8 cellular contexts compared by ENCODE assay signal in the genomic region with DNA sequence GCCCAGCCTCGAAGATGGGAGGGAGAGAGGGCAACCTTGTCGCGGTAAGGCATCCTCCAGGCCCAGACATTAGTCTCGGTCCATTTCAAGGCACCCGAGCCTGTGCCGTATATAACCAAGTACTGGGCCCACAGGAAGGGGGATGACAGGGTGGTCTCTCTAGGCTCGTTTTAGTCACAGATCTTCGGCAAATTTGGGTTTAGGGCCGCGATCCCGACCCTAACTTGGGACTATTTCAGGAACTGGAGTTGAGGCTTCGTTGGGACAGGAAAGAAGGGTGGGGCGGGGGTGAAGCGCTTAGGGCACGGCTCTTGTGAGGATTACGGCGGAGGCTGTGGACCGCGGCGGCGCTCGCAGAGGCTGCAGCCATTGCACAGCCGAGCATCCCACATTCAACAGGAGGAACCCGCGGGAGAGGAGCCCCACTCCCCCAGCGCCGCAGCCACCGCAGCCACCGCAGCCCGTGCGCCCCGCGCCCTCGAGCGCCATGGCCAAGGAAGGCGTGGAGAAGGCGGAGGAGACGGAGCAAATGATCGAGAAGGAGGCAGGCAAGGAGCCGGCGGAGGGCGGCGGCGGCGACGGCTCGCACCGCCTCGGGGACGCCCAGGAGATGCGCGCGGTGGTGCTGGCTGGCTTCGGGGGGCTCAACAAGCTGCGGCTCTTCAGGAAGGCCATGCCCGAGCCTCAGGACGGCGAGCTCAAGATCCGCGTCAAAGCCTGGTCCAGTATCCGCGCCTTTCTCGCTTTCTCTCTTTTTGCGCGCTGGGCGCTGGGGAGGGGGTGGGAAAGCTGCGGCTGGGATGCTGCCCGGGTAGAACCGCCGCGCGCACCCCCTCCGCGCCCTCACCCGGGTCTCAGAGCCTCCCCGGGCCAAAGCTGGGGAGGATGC. TPM values are rescaled to one million over a fixed set of nuclear protein-coding genes. Genes with fewer than 3 reads are reported as not detected.
DNase-seq lines count a peak whose midpoint lies in the region; ATAC-seq lines count a peak whose summit lies in the region.

A gene with protein sequence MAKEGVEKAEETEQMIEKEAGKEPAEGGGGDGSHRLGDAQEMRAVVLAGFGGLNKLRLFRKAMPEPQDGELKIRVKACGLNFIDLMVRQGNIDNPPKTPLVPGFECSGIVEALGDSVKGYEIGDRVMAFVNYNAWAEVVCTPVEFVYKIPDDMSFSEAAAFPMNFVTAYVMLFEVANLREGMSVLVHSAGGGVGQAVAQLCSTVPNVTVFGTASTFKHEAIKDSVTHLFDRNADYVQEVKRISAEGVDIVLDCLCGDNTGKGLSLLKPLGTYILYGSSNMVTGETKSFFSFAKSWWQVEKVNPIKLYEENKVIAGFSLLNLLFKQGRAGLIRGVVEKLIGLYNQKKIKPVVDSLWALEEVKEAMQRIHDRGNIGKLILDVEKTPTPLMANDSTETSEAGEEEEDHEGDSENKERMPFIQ (plus strand): TSS at position 369 of the 889 bp plus-strand sequence. CDS start 119 bp downstream, at position 488.

- peak within 1 kb of the TSS; percentile 5 to 57 (median 35) for H3K4me3 ChIP-seq in skeletal muscle tissue (ENCODE audit: low read length in 3 of 3)

- no peak within 1 kb of the TSS for H3K9ac ChIP-seq in skeletal muscle tissue (ENCODE audit: low read depth in 1 of 3, low read length in 3 of 3)

- H3K27me3 ChIP-seq in skeletal muscle tissue (ENCODE audit: control insufficient read depth in 3 of 3, insufficient read depth in 3 of 3, low read length in 3 of 3) = peaks cover 47 to 59% (median 56%) of the 10 kb centered on the region in 3 donors

- no peaks in the 10 kb centered on the region for H3K36me3 ChIP-seq in skeletal muscle tissue (ENCODE audit: control insufficient read depth in 3 of 3, insufficient read depth in 3 of 3, low read length in 3 of 3)

- ATAC-seq in GM18520 (IDR thresholded peaks at IDR 0.05; ENCODE audit: unreplicated experiment) = no peak

- peak within 1 kb of the TSS; percentile 13 for H3K27ac ChIP-seq in caudate nucleus (ENCODE audit: low read depth, low read length)
- H3K27ac ChIP-seq in skeletal muscle tissue (ENCODE audit: low read depth, low read length) = no peak within 1 kb of the TSS

- peaks cover 0 to 5% (median 4%) of the 10 kb centered on the region in 3 donors for H3K4me1 ChIP-seq in skeletal muscle tissue (ENCODE audit: control insufficient read depth in 3 of 3, insufficient read depth in 3 of 3, low read length in 3 of 3)

- peak; percentile 59 for DNase-seq in activated CD8-positive, alpha-beta memory T cell treated with anti-CD3 and anti-CD28 coated beads for 24 hours
- DNase-seq in activated CD8-positive, alpha-beta memory T cell treated with anti-CD3 and anti-CD28 coated beads, Interleukin-2, amount 50 U/mL, for 4 hours = no peak
- DNase-seq in NCI-H2227 treated with DMSO at 0.1 percent for 48 hours (lab: John Stamatoyannopoulos, UW) = peak; percentile 38
- peak in 57 of 61 donors; percentile 4 to 83 (median 60) for DNase-seq in caudate nucleus (lab: John Stamatoyannopoulos, UW)
- peak; percentile 70 for DNase-seq in iPS-NIHi7 (ENCODE audit: extremely low spot score)
- DNase-seq in MV-4-11 (lab: John Stamatoyannopoulos, UW) = no peak

- no peaks in the 10 kb centered on the region for H3K9me3 ChIP-seq in skeletal muscle tissue (ENCODE audit: control insufficient read depth in 3 of 3, low read length in 3 of 3)

RNA-seq across cellular contexts. Expression of the gene that starts here (rescaled TPM):
- total RNA-seq in skeletal muscle tissue = 5.2 TPM

Comparison
In these comparisons a context has a peak if more than half of its experiments do, and no peak if none do; other contexts are left out.
1. DNase-seq: peak in activated CD8-positive, alpha-beta memory T cell treated with anti-CD3 and anti-CD28 coated beads for 24 hours (single experiment), NCI-H2227 treated with DMSO at 0.1 percent for 48 hours (single experiment), caudate nucleus (57 of 61) and iPS-NIHi7 (single experiment); none in activated CD8-positive, alpha-beta memory T cell treated with anti-CD3 and anti-CD28 coated beads, Interleukin-2, amount 50 U/mL, for 4 hours (single experiment) and MV-4-11 (single experiment).